ENCODE assay signal across 10 cellular contexts in genomic region chr16:67249762-67250327, GRCh38. TPM values are rescaled to one million over a fixed set of nuclear protein-coding genes. Genes with fewer than 3 reads are reported as not detected.
DNase-seq lines count a peak whose midpoint lies in the region; TF ChIP-seq lines count a peak whose summit lies in the region.
"Had no signal": no experiment of that assay in that cellular context is flagged by ENCODE, and none has a peak within 500 bp of the region (broad histone marks: within the 10 kb centered on the region; RNA-seq: fewer than 3 reads in every experiment).

No MANE protein-coding gene starts in this region.

- no peaks in the 10 kb centered on the region for H3K36me3 ChIP-seq in OCI-LY3 (replicated peaks; ENCODE audit: low read depth, low read length)
- peaks cover 22% of the 10 kb centered on the region for H3K36me3 ChIP-seq in endodermal cell (ENCODE audit: control insufficient read depth, insufficient read depth, low read length)
- H3K36me3 ChIP-seq in prostate gland: no peaks in the 10 kb centered on the region
- no peaks in the 10 kb centered on the region for H3K36me3 ChIP-seq in ascending aorta

- no peak for TF ChIP-seq POLR2A in prostate gland (IDR thresholded peaks at IDR 0.05)

- H3K4me1 ChIP-seq in OCI-LY3 (ENCODE audit: low read length): peaks cover 26% of the 10 kb centered on the region
- peaks cover 7% of the 10 kb centered on the region for H3K4me1 ChIP-seq in endodermal cell (ENCODE audit: control insufficient read depth, insufficient read depth, low read length)
- peaks cover 6% of the 10 kb centered on the region for H3K4me1 ChIP-seq in prostate gland (replicated peaks)
- peaks cover 22 to 27% of the 10 kb centered on the region in 2 donors for H3K4me1 ChIP-seq in ascending aorta

- H3K9ac ChIP-seq in OCI-LY3 (ENCODE audit: low read length) (peak overlapping the region; percentile 90), endodermal cell (ENCODE audit: extremely low read depth, low read length, poor library complexity, severe bottlenecking) (peak overlapping the region; percentile 55)

- intact Hi-C loops in prostate gland (cut with DNase I): no loop called here
- intact Hi-C loops in ascending aorta (cut with DNase I): loop anchor here (10.0 kb wide), 3 partner anchors 415 to 595 kb away; partner anchors contain the start of genes ACD, C16orf86, CENPT and ENKD1

- TF ChIP-seq CTCF in OCI-LY3 (IDR thresholded peaks at IDR 0.05; ENCODE audit: low read depth, low read length) (no peak), endodermal cell (conservative IDR thresholded peaks at IDR 0.05) (no peak), prostate gland (IDR thresholded peaks at IDR 0.05) (no peak), ascending aorta (IDR thresholded peaks at IDR 0.05) (no peak)

- H3K27me3 Mint-ChIP-seq in T-helper 2 cell treated with Interferon-gamma antibody and Interleukin-4, amounts not matched to agents 5 μg/mL and 100 μg/mL, for 36 hours (ENCODE audit: low read depth): peaks cover 16% of the 10 kb centered on the region
- H3K27me3 Mint-ChIP-seq in endodermal cell (ENCODE audit: insufficient read depth): peaks cover 27% of the 10 kb centered on the region

- peak overlapping the region; percentile 95 for H3K4me3 ChIP-seq in OCI-LY3 (ENCODE audit: low read length)
- peak overlapping the region; percentile 89 for H3K4me3 ChIP-seq in endodermal cell (ENCODE audit: low read length)
- H3K4me3 ChIP-seq in prostate gland: no peak overlapping the region
- no peak overlapping the region for H3K4me3 ChIP-seq in ascending aorta

- H3K79me2 ChIP-seq in OCI-LY3 (ENCODE audit: low read length): peaks cover 7% of the 10 kb centered on the region

- H4K20me1 ChIP-seq in OCI-LY3 (ENCODE audit: insufficient read depth, low read length): no peaks in the 10 kb centered on the region

- H3K27me3 ChIP-seq in OCI-LY3 (ENCODE audit: low read depth, low read length): no peaks in the 10 kb centered on the region
- no peaks in the 10 kb centered on the region for H3K27me3 ChIP-seq in endodermal cell (ENCODE audit: control insufficient read depth, insufficient read depth, low read length, poor library complexity, severe bottlenecking)
- peaks cover 4% of the 10 kb centered on the region for H3K27me3 ChIP-seq in prostate gland (replicated peaks; ENCODE audit: insufficient read depth)
- H3K27me3 ChIP-seq in ascending aorta: peaks cover 6% of the 10 kb centered on the region

- no peaks in the 10 kb centered on the region for H3K36me3 Mint-ChIP-seq in T-helper 2 cell treated with Interferon-gamma antibody and Interleukin-4, amounts not matched to agents 5 μg/mL and 100 μg/mL, for 36 hours (ENCODE audit: low read depth)
- no peaks in the 10 kb centered on the region for H3K36me3 Mint-ChIP-seq in endodermal cell (ENCODE audit: low read depth)

- H3K4me2 ChIP-seq in OCI-LY3 (ENCODE audit: low read length): peak overlapping the region; percentile 97

- peak overlapping the region; percentile 74 for H3K27ac Mint-ChIP-seq in T-helper 2 cell treated with Interferon-gamma antibody and Interleukin-4, amounts not matched to agents 5 μg/mL and 100 μg/mL, for 36 hours
- H3K27ac Mint-ChIP-seq in endodermal cell: no peak overlapping the region

- no peak for DNase-seq in T-helper 2 cell treated with Interferon-gamma antibody and Interleukin-4, amounts not matched to agents 5 μg/mL and 100 μg/mL, for 36 hours (ENCODE audit: low spot score)
- DNase-seq in T-helper 2 cell (no peak), endodermal cell (no peak), retina (peak; percentile 25), prostate gland (ENCODE audit: low spot score) (no peak), ascending aorta (ENCODE audit: low spot score in 2 of 2) (no peak)
- DNase-seq in stimulated activated CD4-positive, alpha-beta T cell treated with anti-CD3 and anti-CD28 coated beads, Interleukin-4, amount 100 ng/mL, for 4 hours: no peak
- DNase-seq: GOT3, trophoblast cell had no signal

- 60 to 62% methylated on average over 7 to 8 of the region's 8 CpGs for WGBS in endodermal cell (ENCODE audit: insufficient coverage in 1 of 2, insufficient read length in 1 of 2), 2 experiments
- WGBS in prostate gland: 48% methylated on average over 8 of the region's 8 CpGs

- H3K9me3 ChIP-seq in OCI-LY3 (ENCODE audit: insufficient read depth, low read length): no peaks in the 10 kb centered on the region
- no peaks in the 10 kb centered on the region for H3K9me3 ChIP-seq in endodermal cell (ENCODE audit: control insufficient read depth, low read length)
- H3K9me3 ChIP-seq in prostate gland: no peaks in the 10 kb centered on the region
- H3K9me3 ChIP-seq in ascending aorta: no peaks in the 10 kb centered on the region

- peaks cover 23% of the 10 kb centered on the region for H3K4me1 Mint-ChIP-seq in T-helper 2 cell treated with Interferon-gamma antibody and Interleukin-4, amounts not matched to agents 5 μg/mL and 100 μg/mL, for 36 hours (ENCODE audit: low read depth)
- peaks cover 24% of the 10 kb centered on the region for H3K4me1 Mint-ChIP-seq in endodermal cell

- peak overlapping the region; percentile 56 for H2AFZ ChIP-seq in OCI-LY3 (ENCODE audit: low read depth, low read length)

- H3K9me3 Mint-ChIP-seq in T-helper 2 cell treated with Interferon-gamma antibody and Interleukin-4, amounts not matched to agents 5 μg/mL and 100 μg/mL, for 36 hours: no peaks in the 10 kb centered on the region
- no peaks in the 10 kb centered on the region for H3K9me3 Mint-ChIP-seq in endodermal cell

- H3K27ac ChIP-seq in OCI-LY3 (ENCODE audit: low read length): no peak overlapping the region
- no peak overlapping the region for H3K27ac ChIP-seq in endodermal cell (ENCODE audit: low read depth, low read length)
- H3K27ac ChIP-seq in prostate gland: no peak overlapping the region
- H3K27ac ChIP-seq in ascending aorta: no peak overlapping the region

- peak overlapping the region; percentile 76 for H3K4me3 Mint-ChIP-seq in T-helper 2 cell treated with Interferon-gamma antibody and Interleukin-4, amounts not matched to agents 5 μg/mL and 100 μg/mL, for 36 hours
- peak overlapping the region; percentile 86 for H3K4me3 Mint-ChIP-seq in endodermal cell

RNA-seq across cellular contexts. Expression of gene SLC9A5, which starts 1.1 kb away (rescaled TPM):
- total RNA-seq in endodermal cell: 1 to 10 TPM; 8.9 to 9.0 TPM
- polyA plus RNA-seq in endodermal cell (2013, experiment 1 of 2): 4.8 TPM
- 4.6 TPM for polyA plus RNA-seq in endodermal cell (2013, experiment 2 of 2)
- total RNA-seq in prostate gland: 1 to 10 TPM in 1 of 2 donors, under 1 TPM in 1; 0.27 to 2.6 TPM
- 13.5 TPM for total RNA-seq in ascending aorta

RNA-seq across cellular contexts. Expression of gene FHOD1, which starts 2.6 kb away (rescaled TPM):
- 10 to 100 TPM; 51.7 to 71.9 TPM for total RNA-seq in endodermal cell
- polyA plus RNA-seq in endodermal cell (2013, experiment 1 of 2): 31.9 TPM
- polyA plus RNA-seq in endodermal cell (2013, experiment 2 of 2): 31.3 TPM
- 10 to 100 TPM; 11.2 to 46.1 TPM for total RNA-seq in prostate gland
- total RNA-seq in ascending aorta: 20.2 TPM

RNA-seq across cellular contexts. Expression of gene TMEM208, which starts 22.9 kb away (rescaled TPM):
- total RNA-seq in endodermal cell (10 to 100 TPM; 43.1 to 46.4 TPM), prostate gland (10 to 100 TPM; 39.1 to 57.1 TPM), ascending aorta (8.3 TPM)
- polyA plus RNA-seq in endodermal cell (2013, experiment 1 of 2): 40.4 TPM
- polyA plus RNA-seq in endodermal cell (2013, experiment 2 of 2): 36.2 TPM

RNA-seq across cellular contexts. Expression of gene PLEKHG4, which starts 29.5 kb away (rescaled TPM):
- total RNA-seq in endodermal cell (10 to 100 TPM; 10.5 to 12.4 TPM), prostate gland (10 to 100 TPM in 1 of 2 donors, 1 to 10 TPM in 1; 7.7 to 57.8 TPM), ascending aorta (3.7 TPM)
- polyA plus RNA-seq in endodermal cell (2013, experiment 1 of 2): 6.1 TPM
- 3.8 TPM for polyA plus RNA-seq in endodermal cell (2013, experiment 2 of 2)

RNA-seq across cellular contexts. Expression of gene ELMO3, which starts 50.9 kb away (rescaled TPM):
- total RNA-seq in endodermal cell (1 to 10 TPM; 5.6 to 6.4 TPM), prostate gland (10 to 100 TPM; 24.8 to 36.7 TPM), ascending aorta (not detected)
- 2.5 TPM for polyA plus RNA-seq in endodermal cell (2013, experiment 1 of 2)
- polyA plus RNA-seq in endodermal cell (2013, experiment 2 of 2): 2.4 TPM

Comparison
In these comparisons a context has a peak if more than half of its experiments do, and no peak if none do; other contexts are left out.
1. H3K4me3 ChIP-seq: peak in OCI-LY3 (single experiment) and endodermal cell (single experiment); none in prostate gland (0 of 2) and ascending aorta (0 of 2).